Comparison of ENCODE assay signal across 1 cellular context in the genomic region with DNA sequence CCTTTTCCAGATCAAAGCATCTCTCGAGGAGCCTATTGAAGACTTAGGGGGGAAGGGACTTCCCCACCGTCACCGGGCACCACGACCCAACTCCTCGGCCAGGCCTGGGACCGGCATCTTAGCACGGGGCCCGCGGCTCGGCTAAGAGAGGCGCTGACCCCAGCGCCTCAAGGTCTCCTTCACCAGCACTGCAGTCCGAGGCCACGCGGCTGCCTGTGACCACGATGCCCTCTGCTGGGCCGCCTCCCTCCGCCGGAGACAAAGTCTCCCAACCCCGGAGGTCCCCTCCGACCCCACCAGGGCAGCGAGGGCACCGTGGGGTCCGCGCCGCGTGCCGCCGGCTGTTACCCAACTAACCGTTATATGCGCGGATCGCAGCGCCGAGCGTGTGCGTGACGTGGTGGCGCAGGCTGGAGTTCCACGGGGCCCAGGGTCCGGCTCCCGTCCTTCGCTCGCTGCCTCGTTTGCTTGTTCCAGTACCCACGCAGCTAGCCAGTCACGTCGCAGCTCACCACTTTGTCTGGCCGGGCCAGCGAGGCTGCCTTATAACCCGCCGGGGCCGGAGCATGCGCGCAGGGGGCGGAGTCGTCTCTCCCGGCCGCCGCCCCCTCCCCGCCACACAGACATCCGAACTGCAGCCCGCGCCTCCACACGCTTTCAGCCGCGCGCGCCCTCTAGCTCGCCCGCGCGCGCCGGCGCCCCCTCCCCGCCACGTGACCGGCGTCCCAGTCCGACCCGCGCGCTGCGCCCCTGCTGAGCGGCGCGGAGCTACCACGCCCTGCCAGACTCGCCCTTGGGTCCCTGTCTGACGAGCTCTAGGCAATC.
A peak's percentile ranks its signal among the peaks of the same experiment; 100 is the strongest.
TF ChIP-seq lines count a peak whose summit lies in the region.

A gene with protein sequence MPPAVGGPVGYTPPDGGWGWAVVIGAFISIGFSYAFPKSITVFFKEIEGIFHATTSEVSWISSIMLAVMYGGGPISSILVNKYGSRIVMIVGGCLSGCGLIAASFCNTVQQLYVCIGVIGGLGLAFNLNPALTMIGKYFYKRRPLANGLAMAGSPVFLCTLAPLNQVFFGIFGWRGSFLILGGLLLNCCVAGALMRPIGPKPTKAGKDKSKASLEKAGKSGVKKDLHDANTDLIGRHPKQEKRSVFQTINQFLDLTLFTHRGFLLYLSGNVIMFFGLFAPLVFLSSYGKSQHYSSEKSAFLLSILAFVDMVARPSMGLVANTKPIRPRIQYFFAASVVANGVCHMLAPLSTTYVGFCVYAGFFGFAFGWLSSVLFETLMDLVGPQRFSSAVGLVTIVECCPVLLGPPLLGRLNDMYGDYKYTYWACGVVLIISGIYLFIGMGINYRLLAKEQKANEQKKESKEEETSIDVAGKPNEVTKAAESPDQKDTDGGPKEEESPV (minus strand): TSS at position 519 of the 825 bp plus-strand sequence. CDS start 26,888 bp downstream, outside the sequence.

TF ChIP-seq in H1, 55 proteins besides CTCF, POLR2A, EP300 and RAD21 (continued from another document and continues in another):
- TF ChIP-seq RBBP5 (IDR thresholded peaks at IDR 0.05; ENCODE audit: borderline replicate concordance, low read depth, low read length) (0 out of 2 replicates have a peak, but pooled peaks have one; percentile 40), BCL11A (IDR thresholded peaks at IDR 0.05; ENCODE audit: low read depth in 2 of 2, low read length in 2 of 2) (no peak), RFX5 (IDR thresholded peaks at IDR 0.05; ENCODE audit: borderline replicate concordance, low read depth, low read length) (no peak), KDM4A (IDR thresholded peaks at IDR 0.05; ENCODE audit: low read depth, low read length, severe bottlenecking) (peak; percentile 38), POLR2AphosphoS5 (IDR thresholded peaks at IDR 0.05; ENCODE audit: low read depth, low read length) (peak; percentile 88), HDAC2 (IDR thresholded peaks at IDR 0.05; ENCODE audit: borderline replicate concordance in 1 of 2, low read depth in 2 of 2, low read length in 2 of 2) (peak; percentile 19 to 40; a peak in 2 of 4 replicates), EGR1 (IDR thresholded peaks at IDR 0.05; ENCODE audit: borderline replicate concordance, low read depth, low read length) (0 out of 2 replicates have a peak, but pooled peaks have one; percentile 40), BRCA1 (IDR thresholded peaks at IDR 0.05; ENCODE audit: low read depth, low read length) (no peak), NRF1 (IDR thresholded peaks at IDR 0.05; ENCODE audit: low read depth, low read length) (peak; percentile 52), CEBPB (IDR thresholded peaks at IDR 0.05; ENCODE audit: low read depth, low read length) (no peak), MAFK (IDR thresholded peaks at IDR 0.05; ENCODE audit: low read depth, low read length) (no peak), PHF8 (conservative IDR thresholded peaks at IDR 0.05; ENCODE audit: low read depth, low read length) (peak; percentile 65), RNF2 (IDR thresholded peaks at IDR 0.05; ENCODE audit: borderline replicate concordance, low read depth, low read length, missing control alignments, poor library complexity, severe bottlenecking) (no peak), SRF (IDR thresholded peaks at IDR 0.05; ENCODE audit: low read depth, low read length) (no peak), NANOG (IDR thresholded peaks at IDR 0.05; ENCODE audit: insufficient read depth, low read depth, low read length, poor library complexity, severe bottlenecking) (no peak), SIX5 (IDR thresholded peaks at IDR 0.05; ENCODE audit: low read depth, low read length) (no peak), CBX5 (IDR thresholded peaks at IDR 0.05; ENCODE audit: low read depth, low read length) (no peak), SIRT6 (IDR thresholded peaks at IDR 0.05; ENCODE audit: low read length) (no peak), EZH2 (IDR thresholded peaks at IDR 0.05; ENCODE audit: low read depth, low read length, severe bottlenecking) (no peak), SP2 (IDR thresholded peaks at IDR 0.05; ENCODE audit: low read length) (no peak), GTF2F1 (IDR thresholded peaks at IDR 0.05; ENCODE audit: borderline replicate concordance, low read depth, low read length) (no peak; the same call in 1 of the 2 replicates), TBP (IDR thresholded peaks at IDR 0.05; ENCODE audit: low read depth, low read length) (peak; percentile 88; the same call in 1 of the 2 replicates), TAF1 (IDR thresholded peaks at IDR 0.05; ENCODE audit: low read depth, low read length) (peak; percentile 69), CTBP2 (IDR thresholded peaks at IDR 0.05; ENCODE audit: borderline replicate concordance, insufficient read depth, insufficient read length, low read length) (no peak), CBX8 (IDR thresholded peaks at IDR 0.05; ENCODE audit: borderline replicate concordance, low read depth, low read length) (no peak), JUND (IDR thresholded peaks at IDR 0.05; ENCODE audit: low read length) (no peak), SIN3A (conservative IDR thresholded peaks at IDR 0.05 in 1 of 2, IDR thresholded peaks at IDR 0.05 in 1 of 2; ENCODE audit: low read depth in 1 of 2, low read length in 2 of 2) (peak in 1 of 2 experiments; percentile 28; a peak in 2 of 4 replicates), GABPA (IDR thresholded peaks at IDR 0.05; ENCODE audit: borderline replicate concordance, insufficient read depth, low read length) (no peak), TEAD4 (IDR thresholded peaks at IDR 0.05; ENCODE audit: low read depth, low read length) (no peak), SAP30 (IDR thresholded peaks at IDR 0.05; ENCODE audit: insufficient read depth, insufficient replicate concordance, low read length) (no peak), ZNF274 (IDR thresholded peaks at IDR 0.05; ENCODE audit: borderline replicate concordance, extremely low read depth, low read length) (no peak), SP1 (IDR thresholded peaks at IDR 0.05; ENCODE audit: low read depth, low read length) (no peak), TCF12 (IDR thresholded peaks at IDR 0.05; ENCODE audit: low read depth, low read length) (no peak), TAF7 (optimal IDR thresholded peaks at IDR 0.05; ENCODE audit: borderline replicate concordance, low read depth, low read length) (peak; percentile 66), CREB1 (IDR thresholded peaks at IDR 0.05) (no peak), SUZ12 (IDR thresholded peaks at IDR 0.05; ENCODE audit: low read length) (no peak), POU5F1 (IDR thresholded peaks at IDR 0.05; ENCODE audit: low read depth, low read length) (no peak), BACH1 (IDR thresholded peaks at IDR 0.05; ENCODE audit: low read length) (no peak; the same call in 1 of the 2 replicates), KDM5A (IDR thresholded peaks at IDR 0.05; ENCODE audit: low read length) (no peak), CHD2 (IDR thresholded peaks at IDR 0.05; ENCODE audit: low read length) (no peak), KDM1A (IDR thresholded peaks at IDR 0.05; ENCODE audit: borderline replicate concordance, low read length) (no peak), SP4 (IDR thresholded peaks at IDR 0.05; ENCODE audit: low read length) (no peak)
- TF ChIP-seq, protein P1, sequence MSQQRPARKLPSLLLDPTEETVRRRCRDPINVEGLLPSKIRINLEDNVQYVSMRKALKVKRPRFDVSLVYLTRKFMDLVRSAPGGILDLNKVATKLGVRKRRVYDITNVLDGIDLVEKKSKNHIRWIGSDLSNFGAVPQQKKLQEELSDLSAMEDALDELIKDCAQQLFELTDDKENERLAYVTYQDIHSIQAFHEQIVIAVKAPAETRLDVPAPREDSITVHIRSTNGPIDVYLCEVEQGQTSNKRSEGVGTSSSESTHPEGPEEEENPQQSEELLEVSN (IDR thresholded peaks at IDR 0.05) = peak; percentile 53
- TF ChIP-seq, protein P2, sequence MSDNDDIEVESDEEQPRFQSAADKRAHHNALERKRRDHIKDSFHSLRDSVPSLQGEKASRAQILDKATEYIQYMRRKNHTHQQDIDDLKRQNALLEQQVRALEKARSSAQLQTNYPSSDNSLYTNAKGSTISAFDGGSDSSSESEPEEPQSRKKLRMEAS (IDR thresholded peaks at IDR 0.05) = peak; percentile 69
- TF ChIP-seq, protein P3, sequence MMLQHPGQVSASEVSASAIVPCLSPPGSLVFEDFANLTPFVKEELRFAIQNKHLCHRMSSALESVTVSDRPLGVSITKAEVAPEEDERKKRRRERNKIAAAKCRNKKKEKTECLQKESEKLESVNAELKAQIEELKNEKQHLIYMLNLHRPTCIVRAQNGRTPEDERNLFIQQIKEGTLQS (IDR thresholded peaks at IDR 0.05; ENCODE audit: insufficient read depth, low read depth, low read length) = no peak
- TF ChIP-seq, protein P4, sequence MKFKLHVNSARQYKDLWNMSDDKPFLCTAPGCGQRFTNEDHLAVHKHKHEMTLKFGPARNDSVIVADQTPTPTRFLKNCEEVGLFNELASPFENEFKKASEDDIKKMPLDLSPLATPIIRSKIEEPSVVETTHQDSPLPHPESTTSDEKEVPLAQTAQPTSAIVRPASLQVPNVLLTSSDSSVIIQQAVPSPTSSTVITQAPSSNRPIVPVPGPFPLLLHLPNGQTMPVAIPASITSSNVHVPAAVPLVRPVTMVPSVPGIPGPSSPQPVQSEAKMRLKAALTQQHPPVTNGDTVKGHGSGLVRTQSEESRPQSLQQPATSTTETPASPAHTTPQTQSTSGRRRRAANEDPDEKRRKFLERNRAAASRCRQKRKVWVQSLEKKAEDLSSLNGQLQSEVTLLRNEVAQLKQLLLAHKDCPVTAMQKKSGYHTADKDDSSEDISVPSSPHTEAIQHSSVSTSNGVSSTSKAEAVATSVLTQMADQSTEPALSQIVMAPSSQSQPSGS (IDR thresholded peaks at IDR 0.05; ENCODE audit: low read length) = 0 out of 2 replicates have a peak, but pooled peaks have one; percentile 9
- TF ChIP-seq, protein P5, sequence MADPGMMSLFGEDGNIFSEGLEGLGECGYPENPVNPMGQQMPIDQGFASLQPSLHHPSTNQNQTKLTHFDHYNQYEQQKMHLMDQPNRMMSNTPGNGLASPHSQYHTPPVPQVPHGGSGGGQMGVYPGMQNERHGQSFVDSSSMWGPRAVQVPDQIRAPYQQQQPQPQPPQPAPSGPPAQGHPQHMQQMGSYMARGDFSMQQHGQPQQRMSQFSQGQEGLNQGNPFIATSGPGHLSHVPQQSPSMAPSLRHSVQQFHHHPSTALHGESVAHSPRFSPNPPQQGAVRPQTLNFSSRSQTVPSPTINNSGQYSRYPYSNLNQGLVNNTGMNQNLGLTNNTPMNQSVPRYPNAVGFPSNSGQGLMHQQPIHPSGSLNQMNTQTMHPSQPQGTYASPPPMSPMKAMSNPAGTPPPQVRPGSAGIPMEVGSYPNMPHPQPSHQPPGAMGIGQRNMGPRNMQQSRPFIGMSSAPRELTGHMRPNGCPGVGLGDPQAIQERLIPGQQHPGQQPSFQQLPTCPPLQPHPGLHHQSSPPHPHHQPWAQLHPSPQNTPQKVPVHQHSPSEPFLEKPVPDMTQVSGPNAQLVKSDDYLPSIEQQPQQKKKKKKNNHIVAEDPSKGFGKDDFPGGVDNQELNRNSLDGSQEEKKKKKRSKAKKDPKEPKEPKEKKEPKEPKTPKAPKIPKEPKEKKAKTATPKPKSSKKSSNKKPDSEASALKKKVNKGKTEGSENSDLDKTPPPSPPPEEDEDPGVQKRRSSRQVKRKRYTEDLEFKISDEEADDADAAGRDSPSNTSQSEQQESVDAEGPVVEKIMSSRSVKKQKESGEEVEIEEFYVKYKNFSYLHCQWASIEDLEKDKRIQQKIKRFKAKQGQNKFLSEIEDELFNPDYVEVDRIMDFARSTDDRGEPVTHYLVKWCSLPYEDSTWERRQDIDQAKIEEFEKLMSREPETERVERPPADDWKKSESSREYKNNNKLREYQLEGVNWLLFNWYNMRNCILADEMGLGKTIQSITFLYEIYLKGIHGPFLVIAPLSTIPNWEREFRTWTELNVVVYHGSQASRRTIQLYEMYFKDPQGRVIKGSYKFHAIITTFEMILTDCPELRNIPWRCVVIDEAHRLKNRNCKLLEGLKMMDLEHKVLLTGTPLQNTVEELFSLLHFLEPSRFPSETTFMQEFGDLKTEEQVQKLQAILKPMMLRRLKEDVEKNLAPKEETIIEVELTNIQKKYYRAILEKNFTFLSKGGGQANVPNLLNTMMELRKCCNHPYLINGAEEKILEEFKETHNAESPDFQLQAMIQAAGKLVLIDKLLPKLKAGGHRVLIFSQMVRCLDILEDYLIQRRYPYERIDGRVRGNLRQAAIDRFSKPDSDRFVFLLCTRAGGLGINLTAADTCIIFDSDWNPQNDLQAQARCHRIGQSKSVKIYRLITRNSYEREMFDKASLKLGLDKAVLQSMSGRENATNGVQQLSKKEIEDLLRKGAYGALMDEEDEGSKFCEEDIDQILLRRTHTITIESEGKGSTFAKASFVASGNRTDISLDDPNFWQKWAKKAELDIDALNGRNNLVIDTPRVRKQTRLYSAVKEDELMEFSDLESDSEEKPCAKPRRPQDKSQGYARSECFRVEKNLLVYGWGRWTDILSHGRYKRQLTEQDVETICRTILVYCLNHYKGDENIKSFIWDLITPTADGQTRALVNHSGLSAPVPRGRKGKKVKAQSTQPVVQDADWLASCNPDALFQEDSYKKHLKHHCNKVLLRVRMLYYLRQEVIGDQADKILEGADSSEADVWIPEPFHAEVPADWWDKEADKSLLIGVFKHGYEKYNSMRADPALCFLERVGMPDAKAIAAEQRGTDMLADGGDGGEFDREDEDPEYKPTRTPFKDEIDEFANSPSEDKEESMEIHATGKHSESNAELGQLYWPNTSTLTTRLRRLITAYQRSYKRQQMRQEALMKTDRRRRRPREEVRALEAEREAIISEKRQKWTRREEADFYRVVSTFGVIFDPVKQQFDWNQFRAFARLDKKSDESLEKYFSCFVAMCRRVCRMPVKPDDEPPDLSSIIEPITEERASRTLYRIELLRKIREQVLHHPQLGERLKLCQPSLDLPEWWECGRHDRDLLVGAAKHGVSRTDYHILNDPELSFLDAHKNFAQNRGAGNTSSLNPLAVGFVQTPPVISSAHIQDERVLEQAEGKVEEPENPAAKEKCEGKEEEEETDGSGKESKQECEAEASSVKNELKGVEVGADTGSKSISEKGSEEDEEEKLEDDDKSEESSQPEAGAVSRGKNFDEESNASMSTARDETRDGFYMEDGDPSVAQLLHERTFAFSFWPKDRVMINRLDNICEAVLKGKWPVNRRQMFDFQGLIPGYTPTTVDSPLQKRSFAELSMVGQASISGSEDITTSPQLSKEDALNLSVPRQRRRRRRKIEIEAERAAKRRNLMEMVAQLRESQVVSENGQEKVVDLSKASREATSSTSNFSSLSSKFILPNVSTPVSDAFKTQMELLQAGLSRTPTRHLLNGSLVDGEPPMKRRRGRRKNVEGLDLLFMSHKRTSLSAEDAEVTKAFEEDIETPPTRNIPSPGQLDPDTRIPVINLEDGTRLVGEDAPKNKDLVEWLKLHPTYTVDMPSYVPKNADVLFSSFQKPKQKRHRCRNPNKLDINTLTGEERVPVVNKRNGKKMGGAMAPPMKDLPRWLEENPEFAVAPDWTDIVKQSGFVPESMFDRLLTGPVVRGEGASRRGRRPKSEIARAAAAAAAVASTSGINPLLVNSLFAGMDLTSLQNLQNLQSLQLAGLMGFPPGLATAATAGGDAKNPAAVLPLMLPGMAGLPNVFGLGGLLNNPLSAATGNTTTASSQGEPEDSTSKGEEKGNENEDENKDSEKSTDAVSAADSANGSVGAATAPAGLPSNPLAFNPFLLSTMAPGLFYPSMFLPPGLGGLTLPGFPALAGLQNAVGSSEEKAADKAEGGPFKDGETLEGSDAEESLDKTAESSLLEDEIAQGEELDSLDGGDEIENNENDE (IDR thresholded peaks at IDR 0.05; ENCODE audit: insufficient replicate concordance, low read length) = no peak
- TF ChIP-seq, protein P6, sequence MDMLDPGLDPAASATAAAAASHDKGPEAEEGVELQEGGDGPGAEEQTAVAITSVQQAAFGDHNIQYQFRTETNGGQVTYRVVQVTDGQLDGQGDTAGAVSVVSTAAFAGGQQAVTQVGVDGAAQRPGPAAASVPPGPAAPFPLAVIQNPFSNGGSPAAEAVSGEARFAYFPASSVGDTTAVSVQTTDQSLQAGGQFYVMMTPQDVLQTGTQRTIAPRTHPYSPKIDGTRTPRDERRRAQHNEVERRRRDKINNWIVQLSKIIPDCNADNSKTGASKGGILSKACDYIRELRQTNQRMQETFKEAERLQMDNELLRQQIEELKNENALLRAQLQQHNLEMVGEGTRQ (IDR thresholded peaks at IDR 0.05; ENCODE audit: low read length) = peak; percentile 80
